17 cellular contexts compared by ENCODE assay signal in the genomic region with DNA sequence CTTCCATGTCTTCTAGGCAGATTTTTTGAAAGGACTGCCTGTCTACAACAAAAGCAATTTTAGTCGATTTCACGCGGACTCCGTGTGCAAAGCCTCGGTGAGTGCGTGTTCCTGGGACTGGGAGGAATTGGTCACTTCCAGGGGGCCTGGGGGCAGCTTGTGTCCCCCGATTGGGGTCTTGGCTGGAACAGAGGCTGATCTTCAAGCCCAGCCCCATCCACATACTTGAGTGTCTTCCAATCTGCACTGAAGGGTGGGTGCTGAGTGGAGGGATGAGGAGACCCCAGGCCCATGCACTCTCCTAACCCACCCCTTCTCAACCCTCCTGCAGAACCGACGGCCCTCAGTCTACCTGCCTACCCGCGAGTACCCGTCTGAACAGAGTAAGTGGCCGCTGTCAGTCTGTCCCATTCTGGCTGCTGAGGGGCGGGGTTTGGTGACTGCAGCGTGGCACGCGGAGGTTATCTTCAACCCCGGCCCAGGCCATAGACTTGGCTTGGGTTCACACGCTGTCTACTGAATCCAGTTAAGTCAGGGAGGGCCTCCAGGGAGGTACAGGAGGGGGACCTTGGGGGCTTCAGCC.
"Had no signal": no experiment of that assay in that cellular context is flagged by ENCODE, and none has a peak within 500 bp of the region (broad histone marks: within the 10 kb centered on the region; RNA-seq: fewer than 3 reads in every experiment).

No MANE protein-coding gene starts in this region.

- H3K9me3 Mint-ChIP-seq: dendritic cell treated with granulocyte-macrophage colony-stimulating factor and Interleukin-4, amounts not matched to agents 40 ng/mL and 50 ng/mL, for 4 days; effector memory CD8-positive, alpha-beta T cell; immature natural killer cell; memory B cell; mesothelial cell of epicardium; nephron had no signal

- H3K27me3 Mint-ChIP-seq: dendritic cell treated with granulocyte-macrophage colony-stimulating factor and Interleukin-4, amounts not matched to agents 40 ng/mL and 50 ng/mL, for 4 days; effector memory CD8-positive, alpha-beta T cell; memory B cell had no signal

- ATAC-seq: effector memory CD8-positive, alpha-beta T cell; foreskin keratinocyte; lower lobe of right lung; stimulated activated naive CD8-positive, alpha-beta T cell treated with anti-CD3 and anti-CD28 coated beads, Interleukin-15, Interleukin-2, amounts not matched to agents 100 U/mL and 50 U/mL, for 24 hours; upper lobe of right lung had no signal

- H3K27ac ChIP-seq: foreskin keratinocyte, left ventricle myocardium inferior, lower lobe of right lung, suprapubic skin, thyroid gland, upper lobe of right lung, vagina had no signal

- DNase-seq: effector memory CD8-positive, alpha-beta T cell; foreskin keratinocyte; immature natural killer cell; left ventricle myocardium inferior; lower lobe of right lung; posterior cingulate gyrus; small intestine; stimulated activated CD4-positive, alpha-beta T cell treated with anti-CD3 and anti-CD28 coated beads, Interleukin-2, amount 100 ng/mL, for 48 hours; stimulated activated naive CD8-positive, alpha-beta T cell treated with anti-CD3 and anti-CD28 coated beads, Interleukin-15, Interleukin-2, amounts not matched to agents 100 U/mL and 50 U/mL, for 24 hours; thyroid gland; upper lobe of right lung had no signal

- H3K4me3 ChIP-seq: left ventricle myocardium inferior, lower lobe of right lung, suprapubic skin, thyroid gland, upper lobe of right lung, vagina had no signal

- H3K9me3 ChIP-seq: left ventricle myocardium inferior, lower lobe of right lung, suprapubic skin, thyroid gland, upper lobe of right lung, vagina had no signal

- H3K4me3 Mint-ChIP-seq: dendritic cell treated with granulocyte-macrophage colony-stimulating factor and Interleukin-4, amounts not matched to agents 40 ng/mL and 50 ng/mL, for 4 days; effector memory CD8-positive, alpha-beta T cell; immature natural killer cell; memory B cell; mesothelial cell of epicardium had no signal

- H3K27ac Mint-ChIP-seq: dendritic cell treated with granulocyte-macrophage colony-stimulating factor and Interleukin-4, amounts not matched to agents 40 ng/mL and 50 ng/mL, for 4 days; effector memory CD8-positive, alpha-beta T cell; immature natural killer cell; memory B cell; mesothelial cell of epicardium; nephron had no signal

- H3K36me3 Mint-ChIP-seq: immature natural killer cell had no signal

- H3K27me3 ChIP-seq: foreskin keratinocyte, suprapubic skin, thyroid gland, upper lobe of right lung, vagina had no signal
